26 cellular contexts compared by ENCODE assay signal in the genomic region with DNA sequence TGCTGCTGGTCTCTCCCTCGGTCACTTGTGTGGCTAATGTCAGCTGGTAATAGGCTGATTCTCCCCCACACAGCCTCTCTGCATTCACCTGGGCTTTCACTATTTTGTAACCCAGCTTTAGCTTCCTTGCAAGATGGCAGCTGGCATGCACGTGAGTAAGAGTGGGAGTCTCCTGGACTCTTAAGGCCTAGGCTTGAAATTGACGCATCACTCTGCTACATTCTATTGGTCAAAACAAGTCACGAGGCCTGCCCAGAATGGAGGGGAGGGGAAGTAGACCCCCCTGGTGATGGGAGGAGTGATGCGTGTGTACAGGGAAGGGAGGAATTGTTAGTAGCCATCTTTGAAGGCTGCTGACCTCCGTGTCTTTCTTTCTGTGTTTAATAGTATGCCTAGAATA. TPM values are rescaled to one million over a fixed set of nuclear protein-coding genes. Genes with fewer than 3 reads are reported as not detected.
DNase-seq lines count a peak whose midpoint lies in the region; ATAC-seq, FAIRE-seq and TF ChIP-seq lines count a peak whose summit lies in the region.
"Had no signal": no experiment of that assay in that cellular context is flagged by ENCODE, and none has a peak within 500 bp of the region (broad histone marks: within the 10 kb centered on the region; RNA-seq: fewer than 3 reads in every experiment).

No MANE protein-coding gene starts in this region.

- no peak overlapping the region for H4K5ac ChIP-seq in H1 (ENCODE audit: insufficient read length, low read depth, low read length)

- no peak for ATAC-seq in CD8-positive, alpha-beta T cell
- ATAC-seq in T-cell (replicated peaks in 1 of 4): no peak
- ATAC-seq in left lung: no peak
- ATAC-seq: activated naive CD4-positive, alpha-beta T cell treated with anti-CD3 and anti-CD28 coated beads, Interleukin-2, amount 50 U/mL, for 72 hours; lower lobe of right lung had no signal

- H3K79me1 ChIP-seq in H1 (ENCODE audit: low read depth, low read length): no peaks in the 10 kb centered on the region

- FAIRE-seq in H1 (lab: Jason Lieb, UNC) (peak; percentile 39), H54 (lab: Jason Lieb, UNC) (no peak), D721Med (lab: Jason Lieb, UNC) (no peak)
- FAIRE-seq: GM12891 had no signal

- peak overlapping the region; percentile 25 for H4K91ac ChIP-seq in H1 (replicated peaks; ENCODE audit: insufficient read length, low read length)

- no peak overlapping the region for H2BK12ac ChIP-seq in H1 (ENCODE audit: low read depth, low read length)

- H3K27ac ChIP-seq in BLaER1 (peak overlapping the region; percentile 84), H1 (ENCODE audit: low read depth, low read length) (no peak overlapping the region), left lung (no peak overlapping the region)
- no peak overlapping the region for H3K27ac ChIP-seq in CD8-positive, alpha-beta T cell (ENCODE audit: low read depth, low read length)
- no peak overlapping the region for H3K27ac ChIP-seq in CD8-positive, alpha-beta memory T cell (ENCODE audit: low read depth, low read length)
- H3K27ac ChIP-seq: hepatocyte, lower lobe of right lung, PC-9 had no signal

- no peak for TF ChIP-seq POLR2A in H1 (IDR thresholded peaks at IDR 0.05; ENCODE audit: control extremely low read depth in 1 of 2, low read depth in 2 of 2, low read length in 2 of 2)
- TF ChIP-seq POLR2A in H54 (IDR thresholded peaks at IDR 0.05; ENCODE audit: low read depth, low read length): no peak

- no peak for TF ChIP-seq RAD21 in H1 (IDR thresholded peaks at IDR 0.05 in 1 of 2, conservative IDR thresholded peaks at IDR 0.05 in 1 of 2; ENCODE audit: low read depth in 2 of 2, low read length in 2 of 2)

- H3K18ac ChIP-seq in H1 (ENCODE audit: extremely low read depth, low read length): no peak overlapping the region; the same call in 1 of the 2 replicates

- peak overlapping the region; percentile 80 for H2AFZ ChIP-seq in H1 (ENCODE audit: low read length)
- H2AFZ ChIP-seq: hepatocyte, PC-9 had no signal

- H4K8ac ChIP-seq in H1 (ENCODE audit: extremely low read depth, insufficient read depth, low read length): peak overlapping the region; percentile 71; the same call in 1 of the 2 replicates

- TF ChIP-seq CTCF in CD8-positive, alpha-beta T cell (IDR thresholded peaks at IDR 0.05): no peak
- TF ChIP-seq CTCF in H1 (IDR thresholded peaks at IDR 0.05; ENCODE audit: control extremely low read depth in 1 of 3, insufficient read depth in 1 of 3, low read depth in 1 of 3, low read length in 3 of 3) (no peak), D721Med (IDR thresholded peaks at IDR 0.05; ENCODE audit: insufficient read depth, missing control alignments) (no peak), left lung (IDR thresholded peaks at IDR 0.05) (no peak)

- CTCF ChIA-PET in CD8-positive, alpha-beta T cell (lab: Charles Lee): interaction anchor here (0.9 to 20.2 kb wide), 5 partner anchors 8 to 142 kb away, joined by 3 to 459 read pairs (median 4); partner anchors contain the start of gene CALM3
- CTCF ChIA-PET in T-cell (lab: Charles Lee) (interaction anchor here in 1 of 2 donors (1.0 kb wide), 1 partner anchor 17 kb away, joined by 4 read pairs; no protein-coding TSS in a partner anchor), H1 (lab: Charles Lee; ENCODE audit: partially characterized antibody) (interaction anchor here (0.8 to 7.8 kb wide), 10 partner anchors 6 to 139 kb away, joined by 3 to 95 read pairs (median 4); no protein-coding TSS in a partner anchor)
- CTCF ChIA-PET in CD8-positive, alpha-beta memory T cell (lab: Charles Lee): interaction anchor here (6.1 kb wide), 1 partner anchor 20 kb away, joined by 54 read pairs; no protein-coding TSS in a partner anchor

- H3K56ac ChIP-seq in H1 (replicated peaks; ENCODE audit: insufficient read length, low read depth, low read length): no peak overlapping the region

- H3K27me3 Mint-ChIP-seq in CD8-positive, alpha-beta T cell (ENCODE audit: low read depth): no peaks in the 10 kb centered on the region
- no peaks in the 10 kb centered on the region for H3K27me3 Mint-ChIP-seq in T-cell
- peaks cover 5 to 6% of the 10 kb centered on the region in 2 donors for H3K27me3 Mint-ChIP-seq in CD8-positive, alpha-beta memory T cell
- H3K27me3 Mint-ChIP-seq: activated T-cell treated with anti-CD3 and anti-CD28 coated beads, Interleukin-2, amount 50 U/mL, for 24 hours had no signal

- peaks cover 3% of the 10 kb centered on the region for H3K9me3 Mint-ChIP-seq in CD8-positive, alpha-beta T cell
- peaks cover 0 to 3% (median 3%) of the 10 kb centered on the region in 3 donors for H3K9me3 Mint-ChIP-seq in T-cell
- H3K9me3 Mint-ChIP-seq in CD8-positive, alpha-beta memory T cell: peaks cover 0 to 7% (median 4%) of the 10 kb centered on the region in 5 donors

- H3K23me2 ChIP-seq in H1 (ENCODE audit: low read depth, low read length): no peaks in the 10 kb centered on the region

- intact Hi-C loops in CD8-positive, alpha-beta T cell (cut with DNase I, micrococcal nuclease): no loop called here
- intact Hi-C loops in left lung (cut with DNase I): no loop called here

- no peak overlapping the region for H2AK5ac ChIP-seq in H1 (ENCODE audit: low read depth, low read length)

- H3K4me1 ChIP-seq in BLaER1: peaks cover 84% of the 10 kb centered on the region
- peaks cover 62% of the 10 kb centered on the region for H3K4me1 ChIP-seq in CD8-positive, alpha-beta T cell (ENCODE audit: insufficient read depth, low read length)
- H3K4me1 ChIP-seq in H1 (replicated peaks in 1 of 4; ENCODE audit: control insufficient read depth in 3 of 4, insufficient read depth in 4 of 4, low read length in 3 of 4): no peaks in the 10 kb centered on the region
- peaks cover 60% of the 10 kb centered on the region for H3K4me1 ChIP-seq in CD8-positive, alpha-beta memory T cell (ENCODE audit: insufficient read depth, low read length)
- H3K4me1 ChIP-seq in left lung: no peaks in the 10 kb centered on the region

- no peaks in the 10 kb centered on the region for H3K36me3 ChIP-seq in BLaER1
- no peaks in the 10 kb centered on the region for H3K36me3 ChIP-seq in CD8-positive, alpha-beta T cell (ENCODE audit: insufficient read depth, low read length)
- no peaks in the 10 kb centered on the region for H3K36me3 ChIP-seq in H1 (ENCODE audit: control insufficient read depth in 2 of 4, insufficient read depth in 4 of 4, low read length in 3 of 4)
- no peaks in the 10 kb centered on the region for H3K36me3 ChIP-seq in CD8-positive, alpha-beta memory T cell (ENCODE audit: insufficient read depth, low read length)
- H3K36me3 ChIP-seq in left lung: no peaks in the 10 kb centered on the region
- H3K36me3 ChIP-seq: lower lobe of right lung had no signal

- no peak overlapping the region for H3K4me3 Mint-ChIP-seq in CD8-positive, alpha-beta T cell
- peak overlapping the region in 1 of 3 donors; percentile 1 for H3K4me3 Mint-ChIP-seq in T-cell
- H3K4me3 Mint-ChIP-seq in CD8-positive, alpha-beta memory T cell: no peak overlapping the region
- H3K4me3 Mint-ChIP-seq: activated T-cell treated with anti-CD3 and anti-CD28 coated beads, Interleukin-2, amount 50 U/mL, for 24 hours had no signal

- no peaks in the 10 kb centered on the region for H3K27me3 ChIP-seq in BLaER1
- H3K27me3 ChIP-seq in CD8-positive, alpha-beta T cell (ENCODE audit: insufficient read depth, low read length): no peaks in the 10 kb centered on the region
- H3K27me3 ChIP-seq in H1 (replicated peaks in 1 of 4; ENCODE audit: control insufficient read depth in 3 of 4, extremely low read depth in 1 of 4, insufficient read depth in 3 of 4, low read length in 3 of 4): no peaks in the 10 kb centered on the region
- H3K27me3 ChIP-seq in CD8-positive, alpha-beta memory T cell (ENCODE audit: insufficient read depth, low read length, poor library complexity, severe bottlenecking): no peaks in the 10 kb centered on the region
- no peaks in the 10 kb centered on the region for H3K27me3 ChIP-seq in left lung
- H3K27me3 ChIP-seq: hepatocyte had no signal

- H3K27ac Mint-ChIP-seq in CD8-positive, alpha-beta T cell: peak overlapping the region; percentile 57
- peak overlapping the region; percentile 88 to 89 for H3K27ac Mint-ChIP-seq in T-cell
- H3K27ac Mint-ChIP-seq in CD8-positive, alpha-beta memory T cell: peak overlapping the region in 1 of 8 donors; percentile 50

- H3K4me1 Mint-ChIP-seq in CD8-positive, alpha-beta T cell (ENCODE audit: low read depth): peaks cover 63% of the 10 kb centered on the region
- peaks cover 71 to 76% (median 74%) of the 10 kb centered on the region in 3 donors for H3K4me1 Mint-ChIP-seq in T-cell
- peaks cover 25 to 41% (median 40%) of the 10 kb centered on the region in 3 donors for H3K4me1 Mint-ChIP-seq in CD8-positive, alpha-beta memory T cell

- no peaks in the 10 kb centered on the region for H3K36me3 Mint-ChIP-seq in CD8-positive, alpha-beta T cell
- H3K36me3 Mint-ChIP-seq in T-cell: no peaks in the 10 kb centered on the region
- peaks cover 0 to 11% (median 0%) of the 10 kb centered on the region in 3 donors for H3K36me3 Mint-ChIP-seq in CD8-positive, alpha-beta memory T cell
- H3K36me3 Mint-ChIP-seq: CD4-positive, alpha-beta memory T cell had no signal

- H2BK120ac ChIP-seq in H1 (replicated peaks; ENCODE audit: low read depth, low read length): no peak overlapping the region

- H2BK20ac ChIP-seq in H1 (ENCODE audit: low read length): peak overlapping the region; percentile 86; the same call in 1 of the 2 replicates

- no peaks in the 10 kb centered on the region for H3K79me2 ChIP-seq in H1 (ENCODE audit: control insufficient read depth in 1 of 2, insufficient read depth in 2 of 2, low read length in 2 of 2)
- H3K79me2 ChIP-seq: hepatocyte had no signal

- H3K9me3 ChIP-seq in BLaER1: peaks cover 25% of the 10 kb centered on the region
- H3K9me3 ChIP-seq in CD8-positive, alpha-beta T cell (ENCODE audit: low read length): no peaks in the 10 kb centered on the region
- no peaks in the 10 kb centered on the region for H3K9me3 ChIP-seq in H1 (ENCODE audit: insufficient read depth in 2 of 2, low read depth in 1 of 2, low read length in 1 of 2)
- H3K9me3 ChIP-seq in CD8-positive, alpha-beta memory T cell (ENCODE audit: low read length): no peaks in the 10 kb centered on the region
- no peaks in the 10 kb centered on the region for H3K9me3 ChIP-seq in left lung
- H3K9me3 ChIP-seq: lower lobe of right lung had no signal

- H3K9ac ChIP-seq in BLaER1 (peak overlapping the region; percentile 52; the same call in 1 of the 2 replicates), H1 (replicated peaks in 1 of 4; ENCODE audit: extremely low read depth in 1 of 4, low read depth in 3 of 4, low read length in 3 of 4) (no peak overlapping the region)

- no peak for DNase-seq in CD8-positive, alpha-beta T cell
- DNase-seq in T-cell (no peak), H1 (ENCODE audit: low read depth in 1 of 2, low spot score in 2 of 2) (no peak), H54 (ENCODE audit: insufficient read length, low spot score) (no peak), D721Med (ENCODE audit: insufficient read length, low spot score) (no peak), left lung (no peak)
- DNase-seq in CD8-positive, alpha-beta memory T cell: no peak
- DNase-seq: activated T-cell treated with anti-CD3 and anti-CD28 coated beads, Interleukin-2, amount 50 U/mL, for 24 hours; foreskin fibroblast; islet precursor cell; lower lobe of right lung; NCI-H1092; NCI-H2029 treated with DMSO at 0.1 percent for 48 hours; NCI-H226; NCI-H774; nucleus accumbens; PC-9; SHP77 treated with DMSO at 0.1 percent for 48 hours; stimulated activated CD4-positive, alpha-beta T cell treated with anti-CD3 and anti-CD28 coated beads, Interleukin-1b, Interleukin-23, amount 100 ng/mL, for 48 hours had no signal

- WGBS in H1 (ENCODE audit: extremely low coverage in 1 of 2, insufficient coverage in 1 of 2, insufficient read length in 1 of 2, insufficient replicate concordance in 2 of 2, low coverage in 1 of 2, low lambda C conversion rate in 2 of 2, missing lambda C conversion rate in 1 of 2), 2 experiments: 84% methylated on average over 6 of the region's 6 CpGs; no CpG with 5 or more reads in 1 of the 2 experiments

- H3K4me2 ChIP-seq in BLaER1 (peak overlapping the region; percentile 83), H1 (ENCODE audit: insufficient read depth in 1 of 2, low read depth in 2 of 2, low read length in 2 of 2) (no peak overlapping the region)
- H3K4me2 ChIP-seq: hepatocyte, PC-9 had no signal

- H2BK5ac ChIP-seq in H1 (ENCODE audit: low read depth, low read length): no peak overlapping the region

- TF ChIP-seq EP300 in H1 (IDR thresholded peaks at IDR 0.05; ENCODE audit: borderline replicate concordance in 1 of 2, low read depth in 2 of 2, low read length in 2 of 2): no peak

- H3K4me3 ChIP-seq in BLaER1 (no peak overlapping the region), H1 (ENCODE audit: extremely low read depth in 1 of 4, insufficient read depth in 2 of 4, low read depth in 3 of 4, low read length in 4 of 4) (no peak overlapping the region), left lung (no peak overlapping the region)
- H3K4me3 ChIP-seq in CD8-positive, alpha-beta T cell (ENCODE audit: low read depth, low read length): no peak overlapping the region
- no peak overlapping the region for H3K4me3 ChIP-seq in CD8-positive, alpha-beta memory T cell (ENCODE audit: low read length)
- H3K4me3 ChIP-seq: hepatocyte, lower lobe of right lung, PC-9, skin epidermis had no signal

- H2BK15ac ChIP-seq in H1 (ENCODE audit: low read length): no peak overlapping the region

- POLR2A ChIA-PET in CD8-positive, alpha-beta T cell (lab: Charles Lee): interaction anchor here (2.0 kb wide), 1 partner anchor 80 kb away, joined by 4 read pairs; no protein-coding TSS in a partner anchor
- POLR2A ChIA-PET in T-cell (lab: Charles Lee): interaction anchor here in 1 of 2 donors (0.8 kb wide), 1 partner anchor 105 kb away, joined by 5 read pairs; no protein-coding TSS in a partner anchor
- POLR2A ChIA-PET in H1 (lab: Charles Lee; ENCODE audit: partially characterized antibody): interaction anchor here (2.1 kb wide), 1 partner anchor 17 kb away, joined by 4 read pairs; no protein-coding TSS in a partner anchor
- POLR2A ChIA-PET in CD8-positive, alpha-beta memory T cell (lab: Charles Lee): no interaction called here

- H4K20me1 ChIP-seq in BLaER1 (no peaks in the 10 kb centered on the region), H1 (replicated peaks in 1 of 2; ENCODE audit: control insufficient read depth in 1 of 2, insufficient read depth in 2 of 2, low read length in 2 of 2) (no peaks in the 10 kb centered on the region)

- no peak overlapping the region for H3K14ac ChIP-seq in H1 (ENCODE audit: insufficient read length)

- H3K23ac ChIP-seq in H1 (ENCODE audit: insufficient read length): no peak overlapping the region

- H3K4ac ChIP-seq in H1 (replicated peaks; ENCODE audit: insufficient read length, low read depth, low read length): no peak overlapping the region

RNA-seq across cellular contexts. Expression of gene PNMA8B, which starts 24.9 kb away (rescaled TPM):
- total RNA-seq in CD8-positive, alpha-beta T cell: not detected
- total RNA-seq in T-cell (1 to 10 TPM in 1 of 5 donors, under 1 TPM in 4; 0.20 to 1.1 (median 0.44) TPM), left lung (1 to 10 TPM; 1.4 to 2.1 TPM)
- total RNA-seq in H1 (2021; fragmentation: NEBNext Ultra II Directional; extraction: Animal tissue kit (Norgen Biotek cat#: 25700)): 1.2 and 1.4 TPM in 2 replicates
- polyA plus RNA-seq in H1 (2011; rRNA removed): 0.48 and 0.94 TPM in 2 replicates
- polyA plus RNA-seq in H1 (2011; cell fraction: cytosol; rRNA removed): 0.75 TPM
- 1.4 TPM for polyA plus RNA-seq in H1 (2011; cell fraction: nucleus; rRNA removed)
- polyA plus RNA-seq in H1 (2012, experiment 1 of 2): 1.4 to 1.8 TPM (median 1.6 TPM) in 4 replicates
- polyA plus RNA-seq in H1 (2012, experiment 2 of 2): 1.1 TPM
- polyA plus RNA-seq in H1 (2013, experiment 1 of 2): 0.69 TPM
- polyA plus RNA-seq in H1 (2013, experiment 2 of 2): 0.72 TPM
- 0.68 and 0.88 TPM in 2 replicates for polyA minus RNA-seq in H1 (2011; rRNA and poly(A)+ RNA removed)
- 1.2 TPM for polyA minus RNA-seq in H1 (2011; cell fraction: cytosol; rRNA and poly(A)+ RNA removed)
- polyA minus RNA-seq in H1 (2011; cell fraction: nucleus; rRNA and poly(A)+ RNA removed): 1.3 TPM
- under 1 TPM in 1 of 2 experiments, not detected in 1; 0.04 TPM for total RNA-seq in CD8-positive, alpha-beta memory T cell
- polyA plus RNA-seq in CD8-positive, alpha-beta memory T cell: not detected
- total RNA-seq: PC-9; T-helper 1 cell treated with Interleukin-12 subunit alpha and Interleukin-12 subunit beta and Interleukin-4 antibody, amounts not matched to agents 30 ng/mL and 1 ng/mL, for 36 hours had no signal

RNA-seq across cellular contexts. Expression of gene PNMA8A, which starts 49.3 kb away (rescaled TPM):
- total RNA-seq in CD8-positive, alpha-beta T cell: not detected
- total RNA-seq in T-cell (1 to 10 TPM in 1 of 5 donors, under 1 TPM in 2, not detected in 2; 0.15 to 1.1 (median 0.43) TPM), left lung (1 to 10 TPM; 1.5 to 3.8 TPM)
- 21.6 and 22.8 TPM in 2 replicates for total RNA-seq in H1 (2021; fragmentation: NEBNext Ultra II Directional; extraction: Animal tissue kit (Norgen Biotek cat#: 25700))
- polyA plus RNA-seq in H1 (2011; rRNA removed): 9.2 and 10.0 TPM in 2 replicates
- 17.7 TPM for polyA plus RNA-seq in H1 (2011; cell fraction: cytosol; rRNA removed)
- 10.5 TPM for polyA plus RNA-seq in H1 (2011; cell fraction: nucleus; rRNA removed)
- polyA plus RNA-seq in H1 (2012, experiment 1 of 2): 18.2 to 23.5 TPM (median 22.2 TPM) in 4 replicates
- polyA plus RNA-seq in H1 (2012, experiment 2 of 2): 5.2 TPM
- polyA plus RNA-seq in H1 (2013, experiment 1 of 2): 13.0 TPM
- 14.5 TPM for polyA plus RNA-seq in H1 (2013, experiment 2 of 2)
- 12.3 and 19.4 TPM in 2 replicates for polyA minus RNA-seq in H1 (2011; rRNA and poly(A)+ RNA removed)
- polyA minus RNA-seq in H1 (2011; cell fraction: cytosol; rRNA and poly(A)+ RNA removed): 8.4 TPM
- 7.3 TPM for polyA minus RNA-seq in H1 (2011; cell fraction: nucleus; rRNA and poly(A)+ RNA removed)
- total RNA-seq in CD8-positive, alpha-beta memory T cell: under 1 TPM; 0.49 to 0.61 TPM
- not detected for polyA plus RNA-seq in CD8-positive, alpha-beta memory T cell
- total RNA-seq: activated naive CD4-positive, alpha-beta T cell treated with anti-CD3 and anti-CD28 coated beads, Interleukin-2, amount 50 U/mL, for 72 hours; PC-9; T-helper 1 cell treated with Interleukin-12 subunit alpha and Interleukin-12 subunit beta and Interleukin-4 antibody, amounts not matched to agents 30 ng/mL and 1 ng/mL, for 36 hours had no signal
